Comparison of ENCODE assay signal across 1 cellular context in the genomic region with DNA sequence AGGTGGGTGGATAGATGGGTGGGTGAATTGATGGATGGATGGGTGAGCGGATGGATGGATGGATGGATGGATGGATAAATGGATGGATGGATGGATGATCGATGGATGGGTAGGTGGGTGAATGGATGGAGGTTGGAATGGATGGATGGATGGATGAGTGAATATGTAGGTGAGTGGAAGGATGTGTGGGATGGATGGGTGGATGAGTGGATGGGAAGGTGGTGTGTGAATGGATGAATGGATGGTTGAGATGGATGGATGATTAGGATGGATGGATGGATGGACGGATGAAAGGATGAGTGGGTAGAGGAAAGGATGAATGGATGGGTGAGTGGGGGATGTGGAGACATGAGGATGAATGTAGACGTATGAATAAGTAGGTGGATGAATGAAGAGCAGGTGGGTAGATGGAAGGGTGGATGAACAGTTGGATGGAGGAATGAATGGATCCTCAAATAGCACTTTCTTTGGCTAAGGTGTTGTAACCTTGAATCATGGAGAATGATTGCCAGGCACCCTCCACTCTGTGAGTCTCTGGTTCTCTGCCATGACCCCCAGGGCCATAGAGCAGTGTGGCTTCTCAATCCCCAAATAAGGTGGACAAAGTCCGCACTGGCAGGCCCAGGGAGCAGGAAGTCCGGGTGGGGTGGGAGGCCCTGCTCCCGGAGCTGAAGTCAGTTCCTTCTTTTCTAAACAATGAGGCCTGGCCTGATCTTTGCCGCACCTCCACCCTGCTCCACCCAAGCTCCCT.
TF ChIP-seq lines count a peak whose summit lies in the region.

No MANE protein-coding gene starts in this region.

TF ChIP-seq in HepG2, 621 proteins besides CTCF, POLR2A, EP300 and RAD21 (continued from another document and continues in another):
- TF ChIP-seq ZGPAT (CRISPR knock-in tag; IDR thresholded peaks at IDR 0.05) (peak; percentile 59), ZKSCAN1 (IDR thresholded peaks at IDR 0.05; ENCODE audit: low read length) (no peak), MXI1 (IDR thresholded peaks at IDR 0.05; ENCODE audit: borderline replicate concordance, low read depth, low read length) (no peak), KDM5B (CRISPR knock-in tag; IDR thresholded peaks at IDR 0.05; ENCODE audit: borderline replicate concordance) (0 out of 2 replicates have a peak, but pooled peaks have one; percentile 36), ZNF230 (CRISPR knock-in tag; IDR thresholded peaks at IDR 0.05) (no peak), ZNF652 (CRISPR knock-in tag; IDR thresholded peaks at IDR 0.05; ENCODE audit: borderline replicate concordance, low read depth) (no peak), STAG1 (CRISPR knock-in tag; IDR thresholded peaks at IDR 0.05) (no peak), SUZ12 (IDR thresholded peaks at IDR 0.05; ENCODE audit: low read depth, low read length) (no peak), MED13 (CRISPR knock-in tag; IDR thresholded peaks at IDR 0.05) (no peak), ZNF557 (CRISPR knock-in tag; IDR thresholded peaks at IDR 0.05) (no peak), MIER3 (CRISPR knock-in tag; IDR thresholded peaks at IDR 0.05; ENCODE audit: borderline replicate concordance) (peak; percentile 64; the same call in 1 of the 2 replicates), ZNF44 (CRISPR knock-in tag; IDR thresholded peaks at IDR 0.05) (no peak), NR2C2 (CRISPR knock-in tag; IDR thresholded peaks at IDR 0.05; ENCODE audit: borderline replicate concordance) (no peak), ZNF672 (CRISPR knock-in tag; IDR thresholded peaks at IDR 0.05) (no peak), DBP (CRISPR knock-in tag; IDR thresholded peaks at IDR 0.05; ENCODE audit: not compliant biosample characterization) (no peak), KDM6A (CRISPR knock-in tag; IDR thresholded peaks at IDR 0.05; ENCODE audit: low read depth) (peak; percentile 83), ZNF264 (CRISPR knock-in tag; IDR thresholded peaks at IDR 0.05) (peak; percentile 76; the same call in 1 of the 2 replicates), ZNF143 (CRISPR knock-in tag; IDR thresholded peaks at IDR 0.05) (no peak), ZNF546 (CRISPR knock-in tag; conservative IDR thresholded peaks at IDR 0.05) (no peak), KDM3A (CRISPR knock-in tag; IDR thresholded peaks at IDR 0.05; ENCODE audit: low read depth) (no peak), ARHGAP35 (CRISPR knock-in tag; IDR thresholded peaks at IDR 0.05; ENCODE audit: borderline replicate concordance) (no peak), REST (IDR thresholded peaks at IDR 0.05; ENCODE audit: borderline replicate concordance in 1 of 2, low read depth in 1 of 2, low read length in 2 of 2) (no peak), ZNF709 (CRISPR knock-in tag; IDR thresholded peaks at IDR 0.05) (no peak), ZNF720 (CRISPR knock-in tag; IDR thresholded peaks at IDR 0.05) (no peak), TEAD2 (CRISPR knock-in tag; IDR thresholded peaks at IDR 0.05) (no peak), ZNF501 (CRISPR knock-in tag; IDR thresholded peaks at IDR 0.05) (no peak), ZNF331 (CRISPR knock-in tag; IDR thresholded peaks at IDR 0.05) (no peak), FOXK1 (CRISPR knock-in tag; IDR thresholded peaks at IDR 0.05; ENCODE audit: borderline replicate concordance, low read depth) (no peak), ZNF710 (CRISPR knock-in tag; IDR thresholded peaks at IDR 0.05; ENCODE audit: borderline replicate concordance) (peak; percentile 90; the same call in 1 of the 2 replicates), AGO1 (IDR thresholded peaks at IDR 0.05; ENCODE audit: low read depth, low read length, poor library complexity, severe bottlenecking) (no peak), BHLHE40 (IDR thresholded peaks at IDR 0.05; ENCODE audit: low read length) (no peak)
- TF ChIP-seq, protein P1, sequence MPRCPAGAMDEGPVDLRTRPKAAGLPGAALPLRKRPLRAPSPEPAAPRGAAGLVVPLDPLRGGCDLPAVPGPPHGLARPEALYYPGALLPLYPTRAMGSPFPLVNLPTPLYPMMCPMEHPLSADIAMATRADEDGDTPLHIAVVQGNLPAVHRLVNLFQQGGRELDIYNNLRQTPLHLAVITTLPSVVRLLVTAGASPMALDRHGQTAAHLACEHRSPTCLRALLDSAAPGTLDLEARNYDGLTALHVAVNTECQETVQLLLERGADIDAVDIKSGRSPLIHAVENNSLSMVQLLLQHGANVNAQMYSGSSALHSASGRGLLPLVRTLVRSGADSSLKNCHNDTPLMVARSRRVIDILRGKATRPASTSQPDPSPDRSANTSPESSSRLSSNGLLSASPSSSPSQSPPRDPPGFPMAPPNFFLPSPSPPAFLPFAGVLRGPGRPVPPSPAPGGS (CRISPR knock-in tag; IDR thresholded peaks at IDR 0.05): no peak
- TF ChIP-seq, protein P2, sequence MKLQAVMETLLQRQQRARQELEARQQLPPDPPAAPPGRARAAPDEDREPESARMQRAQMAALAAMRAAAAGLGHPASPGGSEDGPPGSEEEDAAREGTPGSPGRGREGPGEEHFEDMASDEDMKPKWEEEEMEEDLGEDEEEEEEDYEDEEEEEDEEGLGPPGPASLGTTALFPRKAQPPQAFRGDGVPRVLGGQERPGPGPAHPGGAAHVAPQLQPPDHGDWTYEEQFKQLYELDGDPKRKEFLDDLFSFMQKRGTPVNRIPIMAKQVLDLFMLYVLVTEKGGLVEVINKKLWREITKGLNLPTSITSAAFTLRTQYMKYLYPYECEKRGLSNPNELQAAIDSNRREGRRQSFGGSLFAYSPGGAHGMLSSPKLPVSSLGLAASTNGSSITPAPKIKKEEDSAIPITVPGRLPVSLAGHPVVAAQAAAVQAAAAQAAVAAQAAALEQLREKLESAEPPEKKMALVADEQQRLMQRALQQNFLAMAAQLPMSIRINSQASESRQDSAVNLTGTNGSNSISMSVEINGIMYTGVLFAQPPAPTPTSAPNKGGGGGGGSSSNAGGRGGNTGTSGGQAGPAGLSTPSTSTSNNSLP (IDR thresholded peaks at IDR 0.05; ENCODE audit: low read depth, low read length): no peak
- TF ChIP-seq, protein P3, sequence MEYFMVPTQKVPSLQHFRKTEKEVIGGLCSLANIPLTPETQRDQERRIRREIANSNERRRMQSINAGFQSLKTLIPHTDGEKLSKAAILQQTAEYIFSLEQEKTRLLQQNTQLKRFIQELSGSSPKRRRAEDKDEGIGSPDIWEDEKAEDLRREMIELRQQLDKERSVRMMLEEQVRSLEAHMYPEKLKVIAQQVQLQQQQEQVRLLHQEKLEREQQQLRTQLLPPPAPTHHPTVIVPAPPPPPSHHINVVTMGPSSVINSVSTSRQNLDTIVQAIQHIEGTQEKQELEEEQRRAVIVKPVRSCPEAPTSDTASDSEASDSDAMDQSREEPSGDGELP (IDR thresholded peaks at IDR 0.05; ENCODE audit: borderline replicate concordance, low read depth): no peak
- TF ChIP-seq, protein P4, sequence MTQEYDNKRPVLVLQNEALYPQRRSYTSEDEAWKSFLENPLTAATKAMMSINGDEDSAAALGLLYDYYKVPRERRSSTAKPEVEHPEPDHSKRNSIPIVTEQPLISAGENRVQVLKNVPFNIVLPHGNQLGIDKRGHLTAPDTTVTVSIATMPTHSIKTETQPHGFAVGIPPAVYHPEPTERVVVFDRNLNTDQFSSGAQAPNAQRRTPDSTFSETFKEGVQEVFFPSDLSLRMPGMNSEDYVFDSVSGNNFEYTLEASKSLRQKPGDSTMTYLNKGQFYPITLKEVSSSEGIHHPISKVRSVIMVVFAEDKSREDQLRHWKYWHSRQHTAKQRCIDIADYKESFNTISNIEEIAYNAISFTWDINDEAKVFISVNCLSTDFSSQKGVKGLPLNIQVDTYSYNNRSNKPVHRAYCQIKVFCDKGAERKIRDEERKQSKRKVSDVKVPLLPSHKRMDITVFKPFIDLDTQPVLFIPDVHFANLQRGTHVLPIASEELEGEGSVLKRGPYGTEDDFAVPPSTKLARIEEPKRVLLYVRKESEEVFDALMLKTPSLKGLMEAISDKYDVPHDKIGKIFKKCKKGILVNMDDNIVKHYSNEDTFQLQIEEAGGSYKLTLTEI (CRISPR knock-in tag; conservative IDR thresholded peaks at IDR 0.05): no peak
- TF ChIP-seq, protein P5, sequence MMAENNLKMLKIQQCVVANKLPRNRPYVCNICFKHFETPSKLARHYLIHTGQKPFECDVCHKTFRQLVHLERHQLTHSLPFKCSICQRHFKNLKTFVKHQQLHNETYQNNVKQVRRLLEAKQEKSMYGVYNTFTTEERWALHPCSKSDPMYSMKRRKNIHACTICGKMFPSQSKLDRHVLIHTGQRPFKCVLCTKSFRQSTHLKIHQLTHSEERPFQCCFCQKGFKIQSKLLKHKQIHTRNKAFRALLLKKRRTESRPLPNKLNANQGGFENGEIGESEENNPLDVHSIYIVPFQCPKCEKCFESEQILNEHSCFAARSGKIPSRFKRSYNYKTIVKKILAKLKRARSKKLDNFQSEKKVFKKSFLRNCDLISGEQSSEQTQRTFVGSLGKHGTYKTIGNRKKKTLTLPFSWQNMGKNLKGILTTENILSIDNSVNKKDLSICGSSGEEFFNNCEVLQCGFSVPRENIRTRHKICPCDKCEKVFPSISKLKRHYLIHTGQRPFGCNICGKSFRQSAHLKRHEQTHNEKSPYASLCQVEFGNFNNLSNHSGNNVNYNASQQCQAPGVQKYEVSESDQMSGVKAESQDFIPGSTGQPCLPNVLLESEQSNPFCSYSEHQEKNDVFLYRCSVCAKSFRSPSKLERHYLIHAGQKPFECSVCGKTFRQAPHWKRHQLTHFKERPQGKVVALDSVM (CRISPR knock-in tag; IDR thresholded peaks at IDR 0.05): no peak
